In the genomic region with DNA sequence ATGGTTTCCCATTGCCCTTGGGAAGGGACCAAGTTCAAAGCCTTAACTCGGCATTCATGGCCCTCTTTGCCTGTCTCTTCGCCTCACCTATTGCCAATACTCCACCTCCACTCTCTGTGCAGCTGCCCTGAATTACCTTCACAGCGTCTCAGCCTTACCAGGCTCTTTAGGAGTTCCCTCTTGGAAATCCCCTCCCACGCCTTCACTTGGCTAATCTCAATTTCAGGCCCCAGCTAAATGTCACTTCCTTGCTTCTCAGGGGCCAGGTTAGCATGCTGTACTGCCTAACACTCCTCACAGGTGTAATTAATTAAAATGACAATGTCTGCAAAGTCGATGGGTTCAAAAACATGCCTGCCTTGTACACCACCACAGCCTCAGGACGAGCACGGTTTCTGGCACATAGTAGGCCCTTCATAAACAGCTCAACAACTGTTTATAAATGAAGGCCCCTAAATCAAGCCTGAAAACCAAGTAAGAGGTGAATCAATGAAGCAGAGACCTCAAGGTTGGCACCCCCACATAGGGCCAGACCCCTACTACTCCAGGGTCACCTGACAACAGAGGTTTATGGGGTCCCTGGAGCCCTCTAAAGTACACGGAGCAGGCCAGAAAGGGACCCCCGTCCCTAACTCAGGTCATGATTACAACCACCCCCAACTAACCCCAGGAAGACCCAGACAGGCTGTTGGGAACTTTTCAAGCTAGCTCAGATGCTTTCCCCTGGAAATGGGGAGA, we compare ENCODE assay signal across 8 cellular contexts. TPM values are rescaled to one million over a fixed set of nuclear protein-coding genes. Genes with fewer than 3 reads are reported as not detected.
DNase-seq lines count a peak whose midpoint lies in the region; ATAC-seq and TF ChIP-seq lines count a peak whose summit lies in the region.

No MANE protein-coding gene starts in this region.

- peaks cover 3% of the 10 kb centered on the region for H3K27me3 Mint-ChIP-seq in activated naive CD8-positive, alpha-beta T cell treated with anti-CD3 and anti-CD28 coated beads, Interleukin-2, amount 50 U/mL, for 24 hours

- TF ChIP-seq CTCF in heart right ventricle (IDR thresholded peaks at IDR 0.05) (no peak), upper lobe of right lung (IDR thresholded peaks at IDR 0.05) (no peak)

- H3K4me1 ChIP-seq in heart right ventricle (peaks cover 3 to 48% (median 19%) of the 10 kb centered on the region in 9 donors), muscle layer of duodenum (ENCODE audit: control insufficient read depth in 1 of 2, insufficient read depth in 2 of 2, low read length in 2 of 2) (peaks cover 0 to 16% of the 10 kb centered on the region in 2 donors), upper lobe of right lung (peaks cover 30% of the 10 kb centered on the region)

- H3K9me3 Mint-ChIP-seq in activated naive CD8-positive, alpha-beta T cell treated with anti-CD3 and anti-CD28 coated beads, Interleukin-2, amount 50 U/mL, for 24 hours, result peaks cover 6% of the 10 kb centered on the region

- ATAC-seq in heart right ventricle (no peak), Right ventricle myocardium inferior (no peak), upper lobe of right lung (no peak), GM18858 (IDR thresholded peaks at IDR 0.05; ENCODE audit: unreplicated experiment) (no peak), GM21390 (IDR thresholded peaks at IDR 0.05; ENCODE audit: unreplicated experiment) (no peak)
- no peak for ATAC-seq in activated naive CD8-positive, alpha-beta T cell treated with anti-CD3 and anti-CD28 coated beads, Interleukin-2, amount 50 U/mL, for 24 hours

- DNase-seq in heart right ventricle (no peak), Right ventricle myocardium inferior (ENCODE audit: missing footprints) (no peak), upper lobe of right lung (no peak), NCI-H1092 treated with DMSO at 0.1 percent for 48 hours (lab: John Stamatoyannopoulos, UW) (no peak)
- peak; percentile 51 for DNase-seq in activated naive CD8-positive, alpha-beta T cell treated with anti-CD3 and anti-CD28 coated beads, Interleukin-2, amount 50 U/mL, for 24 hours

- H3K9me3 ChIP-seq in heart right ventricle (no peaks in the 10 kb centered on the region), muscle layer of duodenum (ENCODE audit: control insufficient read depth in 1 of 2, low read length in 2 of 2) (no peaks in the 10 kb centered on the region), upper lobe of right lung (no peaks in the 10 kb centered on the region)

- intact Hi-C loops in heart right ventricle (cut with DNase I), result loop anchor here in 6 of 10 donors (1.0 to 10.0 kb wide), 5 partner anchors 102 to 182 kb away; a partner anchor contains a TSS
- intact Hi-C loops in Right ventricle myocardium inferior (cut with DNase I), result loop anchor here (1.0 to 10.0 kb wide), 4 partner anchors 102 to 1030 kb away; a partner anchor contains a TSS
- intact Hi-C loops in upper lobe of right lung (cut with DNase I), result loop anchor here (5.0 kb wide), 1 partner anchor 102 kb away; a partner anchor contains a TSS

- WGBS in heart right ventricle, 2 donors, result 87 to 89% methylated on average over 9 of the region's 9 CpGs

- H3K27ac Mint-ChIP-seq in activated naive CD8-positive, alpha-beta T cell treated with anti-CD3 and anti-CD28 coated beads, Interleukin-2, amount 50 U/mL, for 24 hours, result peak overlapping the region; percentile 99

- H3K27ac ChIP-seq in heart right ventricle (peak overlapping the region in 7 of 10 donors; percentile 70 to 86 (median 79)), muscle layer of duodenum (ENCODE audit: low read length) (peak overlapping the region; percentile 61), upper lobe of right lung (peak overlapping the region; percentile 71)

- H3K4me1 Mint-ChIP-seq in activated naive CD8-positive, alpha-beta T cell treated with anti-CD3 and anti-CD28 coated beads, Interleukin-2, amount 50 U/mL, for 24 hours, result peaks cover 54% of the 10 kb centered on the region

- no peaks in the 10 kb centered on the region for H3K27me3 ChIP-seq in heart right ventricle
- H3K27me3 ChIP-seq in muscle layer of duodenum (ENCODE audit: low read depth, low read length), result no peaks in the 10 kb centered on the region
- no peaks in the 10 kb centered on the region for H3K27me3 ChIP-seq in upper lobe of right lung

- H3K36me3 ChIP-seq in heart right ventricle (no peaks in the 10 kb centered on the region), muscle layer of duodenum (ENCODE audit: control insufficient read depth in 1 of 2, insufficient read depth in 2 of 2, low read length in 2 of 2) (peaks cover 0 to 5% of the 10 kb centered on the region in 2 donors), upper lobe of right lung (no peaks in the 10 kb centered on the region)

- H3K4me3 Mint-ChIP-seq in activated naive CD8-positive, alpha-beta T cell treated with anti-CD3 and anti-CD28 coated beads, Interleukin-2, amount 50 U/mL, for 24 hours, result peak overlapping the region; percentile 82

- no peak overlapping the region for H3K4me3 ChIP-seq in heart right ventricle
- no peak overlapping the region for H3K4me3 ChIP-seq in muscle layer of duodenum (ENCODE audit: low read depth in 1 of 2, low read length in 2 of 2)
- H3K4me3 ChIP-seq in upper lobe of right lung, result no peak overlapping the region

- peaks cover 3% of the 10 kb centered on the region for H3K36me3 Mint-ChIP-seq in activated naive CD8-positive, alpha-beta T cell treated with anti-CD3 and anti-CD28 coated beads, Interleukin-2, amount 50 U/mL, for 24 hours (ENCODE audit: low read depth)

RNA-seq across cellular contexts. Expression of a gene that starts 11.2 kb away (rescaled TPM):
- total RNA-seq in heart right ventricle (10 to 100 TPM; 17.2 to 38.9 (median 23.2) TPM), Right ventricle myocardium inferior (28.8 TPM), upper lobe of right lung (34.9 TPM)
- polyA plus RNA-seq in heart right ventricle, result 10 to 100 TPM in 1 of 2 donors, 1 to 10 TPM in 1; 5.1 to 10.3 TPM

RNA-seq across cellular contexts. Expression of a gene that starts 32.6 kb away (rescaled TPM):
- total RNA-seq in heart right ventricle (under 1 TPM in 1 of 10 donors, not detected in 9; 0.09 TPM), Right ventricle myocardium inferior (not detected), upper lobe of right lung (0.14 TPM)
- under 1 TPM in 1 of 2 donors, not detected in 1; 0.15 TPM for polyA plus RNA-seq in heart right ventricle
